In genomic region chr14:106665814-106666213, GRCh38 we compare ENCODE assay signal across 20 cellular contexts.
A peak's percentile ranks its signal among the peaks of the same experiment; 100 is the strongest.
DNase-seq lines count a peak whose midpoint lies in the region; ATAC-seq and TF ChIP-seq lines count a peak whose summit lies in the region.
"Had no signal": no experiment of that assay in that cellular context is flagged by ENCODE, and none has a peak within 500 bp of the region (broad histone marks: within the 10 kb centered on the region; RNA-seq: fewer than 3 reads in every experiment).

No MANE protein-coding gene starts in this region.

- H3K27me3 Mint-ChIP-seq in activated naive CD4-positive, alpha-beta T cell treated with anti-CD3 and anti-CD28 coated beads for 36 hours (ENCODE audit: low read depth): peaks cover 5% of the 10 kb centered on the region
- H3K27me3 Mint-ChIP-seq in activated naive CD8-positive, alpha-beta T cell treated with anti-CD3 and anti-CD28 coated beads, Interleukin-2, amount 50 U/mL, for 24 hours: peaks cover 17% of the 10 kb centered on the region
- peaks cover 0 to 5% of the 10 kb centered on the region in 2 donors for H3K27me3 Mint-ChIP-seq in stimulated activated naive B cell treated with anti-CD40 and anti-IgM and Interleukin-4, amounts not matched to agents 10 μg/mL and 1 μg/mL and 100 μg/mL, for 72 hours

- CTCF ChIA-PET in activated naive CD4-positive, alpha-beta T cell treated with anti-CD3 and anti-CD28 coated beads for 36 hours (lab: Charles Lee): interaction anchor here (1.2 kb wide), 1 partner anchor 8 kb away, joined by 3 read pairs; no protein-coding TSS in a partner anchor

- no peaks in the 10 kb centered on the region for H3K36me3 ChIP-seq in tibial artery
- H3K36me3 ChIP-seq: prostate gland, SJSA1 had no signal

- intact Hi-C loops in activated naive CD4-positive, alpha-beta T cell treated with anti-CD3 and anti-CD28 coated beads for 36 hours (cut with micrococcal nuclease): no loop called here
- intact Hi-C loops in tibial artery (cut with DNase I; ENCODE audit: low total_unique reads): no loop called here

- H3K9me3 ChIP-seq in tibial artery: no peaks in the 10 kb centered on the region
- H3K9me3 ChIP-seq: prostate gland, SJSA1 had no signal

- no peak for ATAC-seq in activated naive CD8-positive, alpha-beta T cell treated with anti-CD3 and anti-CD28 coated beads, Interleukin-2, amount 50 U/mL, for 24 hours
- no peak for ATAC-seq in stimulated activated naive B cell treated with anti-CD40 and anti-IgM and Interleukin-4, amounts not matched to agents 10 μg/mL and 1 μg/mL and 100 μg/mL, for 72 hours (replicated peaks)
- ATAC-seq: GM23338, HepG2 had no signal

- H3K4me3 ChIP-seq in tibial artery: no peak overlapping the region
- H3K4me3 ChIP-seq: GM23338, prostate gland, SJSA1 had no signal

- no peaks in the 10 kb centered on the region for H3K4me1 ChIP-seq in tibial artery
- H3K4me1 ChIP-seq: prostate gland, SJSA1 had no signal

- no peaks in the 10 kb centered on the region for H3K9me3 Mint-ChIP-seq in activated naive CD4-positive, alpha-beta T cell treated with anti-CD3 and anti-CD28 coated beads for 36 hours
- peaks cover 7% of the 10 kb centered on the region for H3K9me3 Mint-ChIP-seq in activated naive CD8-positive, alpha-beta T cell treated with anti-CD3 and anti-CD28 coated beads, Interleukin-2, amount 50 U/mL, for 24 hours
- H3K9me3 Mint-ChIP-seq in stimulated activated naive B cell treated with anti-CD40 and anti-IgM and Interleukin-4, amounts not matched to agents 10 μg/mL and 1 μg/mL and 100 μg/mL, for 72 hours: peaks cover 0 to 2% of the 10 kb centered on the region in 2 donors

- TF ChIP-seq CTCF in tibial artery (IDR thresholded peaks at IDR 0.05): no peak

- DNase-seq in activated naive CD4-positive, alpha-beta T cell treated with anti-CD3 and anti-CD28 coated beads, Interleukin-2, amount 50 U/mL, for 16 hours: peak; percentile 34
- no peak for DNase-seq in activated naive CD4-positive, alpha-beta T cell treated with anti-CD3 and anti-CD28 coated beads for 36 hours
- DNase-seq in NCI-H526 treated with DMSO at 0.1 percent for 48 hours (lab: John Stamatoyannopoulos, UW) (peak; percentile 55), caudate nucleus (lab: John Stamatoyannopoulos, UW) (no peak), superior temporal gyrus (ENCODE audit: extremely low spot score) (no peak), tibial artery (no peak)
- peak; percentile 60 for DNase-seq in activated naive CD8-positive, alpha-beta T cell treated with anti-CD3 and anti-CD28 coated beads, Interleukin-2, amount 50 U/mL, for 24 hours
- no peak for DNase-seq in stimulated activated naive B cell treated with anti-CD40 and anti-IgM and Interleukin-4, amounts not matched to agents 10 μg/mL and 1 μg/mL and 100 μg/mL, for 72 hours
- DNase-seq: hippocampal formation, kidney, naive B cell, NCI-H2029, NCI-H524, OCI-M1, small intestine, substantia nigra had no signal

- H3K4me3 Mint-ChIP-seq in activated naive CD4-positive, alpha-beta T cell treated with anti-CD3 and anti-CD28 coated beads for 36 hours: no peak overlapping the region
- H3K4me3 Mint-ChIP-seq in activated naive CD8-positive, alpha-beta T cell treated with anti-CD3 and anti-CD28 coated beads, Interleukin-2, amount 50 U/mL, for 24 hours: no peak overlapping the region
- H3K4me3 Mint-ChIP-seq in stimulated activated naive B cell treated with anti-CD40 and anti-IgM and Interleukin-4, amounts not matched to agents 10 μg/mL and 1 μg/mL and 100 μg/mL, for 72 hours: peak overlapping the region in 1 of 2 donors; percentile 35
- H3K4me3 Mint-ChIP-seq: GM23338 had no signal

- H3K4me1 Mint-ChIP-seq in activated naive CD4-positive, alpha-beta T cell treated with anti-CD3 and anti-CD28 coated beads for 36 hours (ENCODE audit: low read depth): peaks cover 24% of the 10 kb centered on the region
- peaks cover 30% of the 10 kb centered on the region for H3K4me1 Mint-ChIP-seq in activated naive CD8-positive, alpha-beta T cell treated with anti-CD3 and anti-CD28 coated beads, Interleukin-2, amount 50 U/mL, for 24 hours
- peaks cover 14 to 20% of the 10 kb centered on the region in 2 donors for H3K4me1 Mint-ChIP-seq in stimulated activated naive B cell treated with anti-CD40 and anti-IgM and Interleukin-4, amounts not matched to agents 10 μg/mL and 1 μg/mL and 100 μg/mL, for 72 hours
- H3K4me1 Mint-ChIP-seq: GM23338 had no signal

- H3K27me3 ChIP-seq in tibial artery: no peaks in the 10 kb centered on the region
- H3K27me3 ChIP-seq: SJSA1 had no signal

- H3K27ac Mint-ChIP-seq in activated naive CD4-positive, alpha-beta T cell treated with anti-CD3 and anti-CD28 coated beads for 36 hours: no peak overlapping the region
- no peak overlapping the region for H3K27ac Mint-ChIP-seq in activated naive CD8-positive, alpha-beta T cell treated with anti-CD3 and anti-CD28 coated beads, Interleukin-2, amount 50 U/mL, for 24 hours
- peak overlapping the region; percentile 77 for H3K27ac Mint-ChIP-seq in stimulated activated naive B cell treated with anti-CD40 and anti-IgM and Interleukin-4, amounts not matched to agents 10 μg/mL and 1 μg/mL and 100 μg/mL, for 72 hours
- H3K27ac Mint-ChIP-seq: GM23338 had no signal

- H3K36me3 Mint-ChIP-seq in activated naive CD4-positive, alpha-beta T cell treated with anti-CD3 and anti-CD28 coated beads for 36 hours (ENCODE audit: low read depth): no peaks in the 10 kb centered on the region
- H3K36me3 Mint-ChIP-seq in activated naive CD8-positive, alpha-beta T cell treated with anti-CD3 and anti-CD28 coated beads, Interleukin-2, amount 50 U/mL, for 24 hours (ENCODE audit: low read depth): no peaks in the 10 kb centered on the region
- H3K36me3 Mint-ChIP-seq in stimulated activated naive B cell treated with anti-CD40 and anti-IgM and Interleukin-4, amounts not matched to agents 10 μg/mL and 1 μg/mL and 100 μg/mL, for 72 hours: no peaks in the 10 kb centered on the region
- H3K36me3 Mint-ChIP-seq: naive B cell had no signal

- H3K27ac ChIP-seq in caudate nucleus (ENCODE audit: low read depth, low read length): no peak overlapping the region
- H3K27ac ChIP-seq in tibial artery: no peak overlapping the region
- H3K27ac ChIP-seq: prostate gland, SJSA1 had no signal

Comparison
In these comparisons a context has a peak if more than half of its experiments do, and no peak if none do; other contexts are left out.
1. DNase-seq: peak in activated naive CD4-positive, alpha-beta T cell treated with anti-CD3 and anti-CD28 coated beads, Interleukin-2, amount 50 U/mL, for 16 hours (single experiment), NCI-H526 treated with DMSO at 0.1 percent for 48 hours (single experiment) and activated naive CD8-positive, alpha-beta T cell treated with anti-CD3 and anti-CD28 coated beads, Interleukin-2, amount 50 U/mL, for 24 hours (single experiment); none in activated naive CD4-positive, alpha-beta T cell treated with anti-CD3 and anti-CD28 coated beads for 36 hours (single experiment), stimulated activated naive B cell treated with anti-CD40 and anti-IgM and Interleukin-4, amounts not matched to agents 10 μg/mL and 1 μg/mL and 100 μg/mL, for 72 hours (single experiment), caudate nucleus (0 of 61), superior temporal gyrus (single experiment) and tibial artery (0 of 2).